ENCODE assay signal across 8 cellular contexts in the genomic region with DNA sequence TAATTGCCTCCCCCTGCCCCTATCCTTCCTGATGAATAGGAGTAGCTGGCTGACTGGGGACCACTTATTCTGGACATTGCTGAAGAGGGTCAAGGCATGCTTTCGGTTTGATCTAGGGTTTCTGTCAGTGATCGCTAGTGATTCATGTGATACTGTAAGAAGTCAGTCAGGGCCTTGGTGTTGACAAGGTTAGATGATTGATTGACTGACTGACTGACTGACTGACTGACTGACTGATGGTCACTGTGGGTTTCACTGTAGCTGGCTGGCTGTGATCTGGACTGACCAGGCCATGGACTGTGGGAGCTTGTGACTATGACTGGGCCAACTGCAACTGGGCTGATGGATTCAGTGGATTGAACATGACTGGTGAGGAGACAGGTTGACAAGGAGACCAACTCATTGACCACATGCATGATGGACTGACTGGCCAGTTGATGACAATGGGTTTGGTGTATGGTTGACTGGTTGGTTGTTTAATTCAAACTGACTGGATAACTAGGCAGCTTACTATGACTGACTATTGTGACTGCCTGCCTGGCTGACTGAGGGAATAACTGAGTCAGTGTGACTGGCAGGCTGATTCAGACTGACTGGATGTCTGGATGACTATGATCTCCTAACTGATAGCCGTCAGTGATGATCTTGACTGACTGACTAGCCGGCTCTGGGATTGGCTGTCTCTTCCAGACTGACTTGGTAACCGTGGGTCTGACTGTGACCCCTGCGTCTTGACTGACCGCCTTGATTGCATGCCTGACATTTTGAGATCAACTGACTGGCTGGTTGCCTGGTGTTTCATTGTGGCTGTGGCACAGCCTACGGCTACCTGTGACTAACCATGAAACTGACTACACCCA.
A peak's percentile ranks its signal among the peaks of the same experiment; 100 is the strongest.
DNase-seq lines count a peak whose midpoint lies in the region; TF ChIP-seq lines count a peak whose summit lies in the region.

No MANE protein-coding gene starts in this region.

- no peaks in the 10 kb centered on the region for H3K27me3 Mint-ChIP-seq in chondrocyte (ENCODE audit: low read depth)

- no peaks in the 10 kb centered on the region for H4K20me1 ChIP-seq in fibroblast of lung (ENCODE audit: control insufficient read depth, extremely low read depth, insufficient read depth, low read length)

- no peaks in the 10 kb centered on the region for H3K36me3 Mint-ChIP-seq in chondrocyte (ENCODE audit: low read depth)

- no peak overlapping the region for H2AFZ ChIP-seq in fibroblast of lung (ENCODE audit: low read length)

- peak overlapping the region; percentile 72 for H3K27ac ChIP-seq in fibroblast of lung (ENCODE audit: insufficient read depth, low read length)
- no peak overlapping the region for H3K27ac ChIP-seq in substantia nigra (ENCODE audit: low read depth, low read length, poor library complexity, severe bottlenecking)

- no peaks in the 10 kb centered on the region for H3K9me3 Mint-ChIP-seq in chondrocyte (ENCODE audit: low read depth)

- H3K4me3 ChIP-seq in fibroblast of lung (replicated peaks in 1 of 4; ENCODE audit: control extremely low read depth in 1 of 4, insufficient read depth in 1 of 4, low read depth in 3 of 4, low read length in 4 of 4), result no peak overlapping the region

- no peak overlapping the region for H3K4me2 ChIP-seq in fibroblast of lung (ENCODE audit: extremely low read depth, insufficient read depth, low read length)

- H3K36me3 ChIP-seq in fibroblast of lung (ENCODE audit: control insufficient read depth, insufficient read depth, low read length), result no peaks in the 10 kb centered on the region

- H3K4me1 Mint-ChIP-seq in chondrocyte (ENCODE audit: low read depth), result peaks cover 22% of the 10 kb centered on the region

- DNase-seq in HCEC 1CT (peak; percentile 55), fibroblast of lung (ENCODE audit: low read depth in 2 of 2) (peak in 1 of 2 donors; percentile 61), C1 segment of cervical spinal cord (lab: John Stamatoyannopoulos, UW) (no peak), NCI-H2196 (lab: John Stamatoyannopoulos, UW; ENCODE audit: unreplicated experiment) (no peak), chondrocyte (ENCODE audit: low spot score) (no peak), substantia nigra (lab: John Stamatoyannopoulos, UW) (no peak)
- peak; percentile 27 to 55 for DNase-seq in activated CD4-positive, alpha-beta T cell treated with anti-CD3 and anti-CD28 coated beads, Interleukin-2, amount 50 U/mL, for 4 hours
- peak; percentile 28 to 63 (median 46) for DNase-seq in stimulated activated CD4-positive, alpha-beta T cell treated with anti-CD3 and anti-CD28 coated beads, TNF-alpha, amount 100 ng/mL, for 24 hours (ENCODE audit: low read depth in 3 of 3)

- no peak for TF ChIP-seq CTCF in fibroblast of lung (conservative IDR thresholded peaks at IDR 0.05 in 1 of 2, IDR thresholded peaks at IDR 0.05 in 1 of 2; ENCODE audit: low read depth in 1 of 2, low read length in 2 of 2)
- no peak for TF ChIP-seq CTCF in chondrocyte (IDR thresholded peaks at IDR 0.05)

- H3K4me3 Mint-ChIP-seq in chondrocyte (ENCODE audit: unreplicated experiment), result no peak overlapping the region

- H3K9ac ChIP-seq in fibroblast of lung (ENCODE audit: insufficient read depth, low read length), result no peak overlapping the region

- no peaks in the 10 kb centered on the region for H3K27me3 ChIP-seq in fibroblast of lung (ENCODE audit: control insufficient read depth, insufficient read depth, low read length)

- H3K27ac Mint-ChIP-seq in chondrocyte (ENCODE audit: unreplicated experiment), result no peak overlapping the region

- no peaks in the 10 kb centered on the region for H3K9me3 ChIP-seq in fibroblast of lung (ENCODE audit: control insufficient read depth, insufficient read depth, low read depth, low read length)

- H3K79me2 ChIP-seq in fibroblast of lung (ENCODE audit: control insufficient read depth, insufficient read depth, low read length), result no peaks in the 10 kb centered on the region

- H3K4me1 ChIP-seq in fibroblast of lung (ENCODE audit: control insufficient read depth, extremely low read depth, insufficient read depth, low read length), result peaks cover 10% of the 10 kb centered on the region

Comparison
In these comparisons a context has a peak if more than half of its experiments do, and no peak if none do; other contexts are left out.
1. DNase-seq: peak in HCEC 1CT (single experiment), activated CD4-positive, alpha-beta T cell treated with anti-CD3 and anti-CD28 coated beads, Interleukin-2, amount 50 U/mL, for 4 hours (2 of 2) and stimulated activated CD4-positive, alpha-beta T cell treated with anti-CD3 and anti-CD28 coated beads, TNF-alpha, amount 100 ng/mL, for 24 hours (3 of 3); none in C1 segment of cervical spinal cord (0 of 14), NCI-H2196 (single experiment), chondrocyte (single experiment) and substantia nigra (0 of 49).